ENCODE assay signal across 8 cellular contexts in the genomic region with DNA sequence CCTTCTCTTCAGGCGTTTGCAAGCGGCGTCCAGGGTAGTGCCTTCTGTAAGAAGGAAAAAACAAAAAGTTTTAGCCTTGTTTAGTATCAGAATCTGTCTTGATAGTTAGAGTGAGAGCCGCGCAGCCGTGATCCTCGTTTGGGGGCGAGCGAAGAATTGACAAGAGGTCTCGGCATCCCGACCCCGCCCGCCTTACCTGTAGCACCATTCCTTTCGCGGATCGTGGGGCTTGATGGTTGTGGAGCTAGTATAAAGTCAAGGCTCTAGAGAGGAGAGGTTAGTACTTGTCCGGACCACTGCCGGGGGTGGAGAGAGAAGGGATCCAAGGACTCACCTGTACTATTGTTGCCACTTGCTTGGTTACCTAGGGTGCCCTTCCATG. TPM values are rescaled to one million over a fixed set of nuclear protein-coding genes. Genes with fewer than 3 reads are reported as not detected.
DNase-seq lines count a peak whose midpoint lies in the region; ATAC-seq, FAIRE-seq and TF ChIP-seq lines count a peak whose summit lies in the region.

No MANE protein-coding gene starts in this region.

- TF ChIP-seq CTCF in GM12864 (IDR thresholded peaks at IDR 0.05; ENCODE audit: low read depth, low read length, missing control alignments) (no peak), PC-9 (conservative IDR thresholded peaks at IDR 0.05) (no peak), astrocyte (IDR thresholded peaks at IDR 0.05; ENCODE audit: insufficient read depth, low read depth, low read length) (no peak)

- H3K4me2 ChIP-seq in PC-9 = peak overlapping the region; percentile 85
- peak overlapping the region; percentile 93 for H3K4me2 ChIP-seq in astrocyte (ENCODE audit: low read length)

- peaks cover 12% of the 10 kb centered on the region for H3K4me1 Mint-ChIP-seq in astrocyte (ENCODE audit: low read depth, unreplicated experiment)

- DNase-seq in GM12864 (ENCODE audit: low read depth) (no peak), PC-9 (peak in 1 of 2 experiments; percentile 27), astrocyte (ENCODE audit: low read depth) (no peak), islet precursor cell (peak; percentile 79), COLO829 (ENCODE audit: low spot score) (no peak)
- DNase-seq in stimulated activated CD4-positive, alpha-beta T cell treated with anti-CD3 and anti-CD28 coated beads, Interleukin-1b, Interleukin-23, amount 100 ng/mL, for 48 hours = peak; percentile 6

- CTCF ChIA-PET in PC-9 (lab: Charles Lee) = no interaction called here

- peak overlapping the region; percentile 92 for H3K27ac Mint-ChIP-seq in astrocyte (ENCODE audit: unreplicated experiment)

- ATAC-seq in HG02852 (IDR thresholded peaks at IDR 0.05; ENCODE audit: unreplicated experiment) (peak; percentile 0), HG02623 (IDR thresholded peaks at IDR 0.05; ENCODE audit: unreplicated experiment) (no peak)

- no peaks in the 10 kb centered on the region for H3K27me3 Mint-ChIP-seq in astrocyte (ENCODE audit: low read depth, unreplicated experiment)

- H2AFZ ChIP-seq in PC-9 (peak overlapping the region; percentile 98), astrocyte (ENCODE audit: low read depth, low read length) (peak overlapping the region; percentile 96)

- BruUV-seq in PC-9 (replicated peaks; lab: Mats Ljungman, UMichigan) = TSS peak; percentile 66

- H3K27me3 ChIP-seq in PC-9 (ENCODE audit: insufficient read depth, low read depth) (no peaks in the 10 kb centered on the region), astrocyte (ENCODE audit: insufficient read depth, low read length) (no peaks in the 10 kb centered on the region)

- intact Hi-C loops in PC-9 (cut with micrococcal nuclease; ENCODE audit: unreplicated experiment) = loop anchor here (5.0 kb wide), 2 partner anchors 435 to 875 kb away; no protein-coding TSS in a partner anchor

- peak overlapping the region; percentile 92 for H3K9ac ChIP-seq in astrocyte (ENCODE audit: low read length)

- POLR2A ChIA-PET in PC-9 (lab: Charles Lee; ENCODE audit: unreplicated experiment) = interaction anchor here (0.6 to 0.7 kb wide), 3 partner anchors 147 to 702 kb away, joined by 3 read pairs; no protein-coding TSS in a partner anchor

- H3K36me3 ChIP-seq in PC-9 (ENCODE audit: low read depth) (0 out of 2 replicates have a peak, but pooled peaks cover 7% of the 10 kb centered on the region), astrocyte (ENCODE audit: insufficient read depth, low read length) (no peaks in the 10 kb centered on the region)

- FAIRE-seq in astrocyte (lab: Jason Lieb, UNC) = no peak

- peaks cover 26% of the 10 kb centered on the region for H3K79me2 ChIP-seq in PC-9 (ENCODE audit: low read depth)
- H3K79me2 ChIP-seq in astrocyte (ENCODE audit: insufficient read depth, low read length) = peaks cover 47% of the 10 kb centered on the region

- H3K9me3 Mint-ChIP-seq in astrocyte (ENCODE audit: unreplicated experiment) = no peaks in the 10 kb centered on the region

- H3K9me2 ChIP-seq in PC-9 (ENCODE audit: insufficient read depth) = no peaks in the 10 kb centered on the region

- peak overlapping the region; percentile 75 for H3K4me3 ChIP-seq in GM12864 (ENCODE audit: low read depth, low read length)
- H3K4me3 ChIP-seq in PC-9 = peak overlapping the region; percentile 93
- peak overlapping the region; percentile 90 for H3K4me3 ChIP-seq in astrocyte (ENCODE audit: insufficient read depth, low read depth, low read length)

- H3K27ac ChIP-seq in PC-9 (peak overlapping the region; percentile 59), astrocyte (ENCODE audit: low read depth, low read length) (peak overlapping the region; percentile 77)

- H3K9me3 ChIP-seq in PC-9 (ENCODE audit: insufficient read depth, low read depth) = no peaks in the 10 kb centered on the region
- H3K9me3 ChIP-seq in astrocyte (ENCODE audit: insufficient read depth, low read depth, low read length) = no peaks in the 10 kb centered on the region

- peaks cover 13% of the 10 kb centered on the region for H3K4me1 ChIP-seq in PC-9 (replicated peaks; ENCODE audit: insufficient read depth)
- H3K4me1 ChIP-seq in astrocyte (ENCODE audit: insufficient read depth, low read length) = no peaks in the 10 kb centered on the region

- H3F3A ChIP-seq in PC-9 (ENCODE audit: insufficient read depth, low read depth) = peaks cover 8% of the 10 kb centered on the region; the same call in 1 of the 2 replicates

- H3K36me3 Mint-ChIP-seq in astrocyte (ENCODE audit: low read depth, unreplicated experiment) = peaks cover 2% of the 10 kb centered on the region

- H4K20me1 ChIP-seq in PC-9 (ENCODE audit: insufficient read depth) (no peaks in the 10 kb centered on the region), astrocyte (ENCODE audit: insufficient read depth, low read length) (no peaks in the 10 kb centered on the region)

- H3K4me3 Mint-ChIP-seq in astrocyte (ENCODE audit: unreplicated experiment) = peak overlapping the region; percentile 96

RNA-seq across cellular contexts. Expression of a gene that starts 0.5 kb away (rescaled TPM):
- total RNA-seq in PC-9 (2021) (23.3 and 26.4 TPM in 2 replicates), astrocyte (49.0 and 55.7 TPM in 2 replicates)

RNA-seq across cellular contexts. Expression of a gene that starts 0.7 kb away (rescaled TPM):
- total RNA-seq in PC-9 (2021) (21.9 and 22.2 TPM in 2 replicates), astrocyte (19.9 and 20.1 TPM in 2 replicates)

Comparison
In these comparisons a context has a peak if more than half of its experiments do, and no peak if none do; other contexts are left out.
1. DNase-seq: peak in islet precursor cell (single experiment) and stimulated activated CD4-positive, alpha-beta T cell treated with anti-CD3 and anti-CD28 coated beads, Interleukin-1b, Interleukin-23, amount 100 ng/mL, for 48 hours (single experiment); none in GM12864 (single experiment), astrocyte (single experiment) and COLO829 (single experiment).
2. Peak in every context shown above with its lines, with median percentiles within 50 percentile points of each other: H3K4me3 ChIP-seq.